Comparison of ENCODE assay signal across 17 cellular contexts in genomic region chr18:33804258-33804657, GRCh38.
DNase-seq lines count a peak whose midpoint lies in the region; ATAC-seq, FAIRE-seq and TF ChIP-seq lines count a peak whose summit lies in the region.
"Had no signal": no experiment of that assay in that cellular context is flagged by ENCODE, and none has a peak within 500 bp of the region (broad histone marks: within the 10 kb centered on the region; RNA-seq: fewer than 3 reads in every experiment).

No MANE protein-coding gene starts in this region.

- H3K36me3 Mint-ChIP-seq in astrocyte (ENCODE audit: low read depth, unreplicated experiment), result no peaks in the 10 kb centered on the region
- no peaks in the 10 kb centered on the region for H3K36me3 Mint-ChIP-seq in activated T-cell treated with anti-CD3 and anti-CD28 coated beads, Interleukin-2, amount 50 U/mL, for 72 hours (ENCODE audit: insufficient read depth in 2 of 2)
- H3K36me3 Mint-ChIP-seq: CD14-positive monocyte had no signal

- no peaks in the 10 kb centered on the region for H4K20me1 ChIP-seq in astrocyte (ENCODE audit: insufficient read depth, low read length)
- H4K20me1 ChIP-seq in hepatocyte (ENCODE audit: insufficient read depth, poor library complexity, severe bottlenecking), result no peaks in the 10 kb centered on the region

- H3K27me3 ChIP-seq in astrocyte (ENCODE audit: insufficient read depth, low read length) (no peaks in the 10 kb centered on the region), hepatocyte (no peaks in the 10 kb centered on the region), aorta (ENCODE audit: control insufficient read depth in 1 of 2, insufficient read depth in 2 of 2, low read length in 1 of 2) (no peaks in the 10 kb centered on the region), H7 (ENCODE audit: control insufficient read depth, insufficient read depth, low read length) (no peaks in the 10 kb centered on the region)
- H3K27me3 ChIP-seq: ovary had no signal

- TF ChIP-seq CTCF in astrocyte (IDR thresholded peaks at IDR 0.05; ENCODE audit: insufficient read depth, low read depth, low read length) (no peak), hepatocyte (IDR thresholded peaks at IDR 0.05; ENCODE audit: poor library complexity) (no peak)

- H3K4me3 Mint-ChIP-seq in astrocyte (ENCODE audit: unreplicated experiment), result no peak overlapping the region
- H3K4me3 Mint-ChIP-seq in activated T-cell treated with anti-CD3 and anti-CD28 coated beads, Interleukin-2, amount 50 U/mL, for 72 hours, result no peak overlapping the region
- H3K4me3 Mint-ChIP-seq: CD14-positive monocyte had no signal

- WGBS in hepatocyte (ENCODE audit: low lambda C conversion rate, missing lambda C conversion rate), result 61% methylated on average over 3 of the region's 3 CpGs
- WGBS in aorta, 2 donors, result 26 to 32% methylated on average over 3 of the region's 3 CpGs

- no peaks in the 10 kb centered on the region for H3K9me2 ChIP-seq in hepatocyte (replicated peaks; ENCODE audit: insufficient read depth)

- no peak for FAIRE-seq in astrocyte (lab: Jason Lieb, UNC)
- FAIRE-seq: H1, TTC549 had no signal

- H3K9me3 ChIP-seq in astrocyte (ENCODE audit: insufficient read depth, low read depth, low read length) (no peaks in the 10 kb centered on the region), hepatocyte (ENCODE audit: low read depth) (no peaks in the 10 kb centered on the region), aorta (ENCODE audit: control insufficient read depth, low read length) (no peaks in the 10 kb centered on the region)
- H3K9me3 ChIP-seq: ovary had no signal

- peak overlapping the region; percentile 89 for H3K27ac Mint-ChIP-seq in astrocyte (ENCODE audit: unreplicated experiment)
- no peak overlapping the region for H3K27ac Mint-ChIP-seq in activated T-cell treated with anti-CD3 and anti-CD28 coated beads, Interleukin-2, amount 50 U/mL, for 72 hours
- H3K27ac Mint-ChIP-seq: CD14-positive monocyte had no signal

- intact Hi-C loops in aorta (cut with DNase I), result no loop called here

- H3K79me2 ChIP-seq in astrocyte (ENCODE audit: insufficient read depth, low read length), result no peaks in the 10 kb centered on the region
- no peaks in the 10 kb centered on the region for H3K79me2 ChIP-seq in hepatocyte

- H3K4me1 Mint-ChIP-seq in astrocyte (ENCODE audit: low read depth, unreplicated experiment), result peaks cover 17% of the 10 kb centered on the region
- no peaks in the 10 kb centered on the region for H3K4me1 Mint-ChIP-seq in activated T-cell treated with anti-CD3 and anti-CD28 coated beads, Interleukin-2, amount 50 U/mL, for 72 hours (ENCODE audit: low read depth)
- H3K4me1 Mint-ChIP-seq: CD14-positive monocyte had no signal

- H3K36me3 ChIP-seq in astrocyte (ENCODE audit: insufficient read depth, low read length) (no peaks in the 10 kb centered on the region), hepatocyte (replicated peaks; ENCODE audit: insufficient read depth, low read depth) (no peaks in the 10 kb centered on the region), aorta (ENCODE audit: control insufficient read depth in 1 of 2, insufficient read depth in 2 of 2, low read length in 1 of 2) (no peaks in the 10 kb centered on the region), H7 (replicated peaks; ENCODE audit: control insufficient read depth, insufficient read depth, low read length) (no peaks in the 10 kb centered on the region)
- H3K36me3 ChIP-seq: ovary had no signal

- H3K27me3 Mint-ChIP-seq in astrocyte (ENCODE audit: low read depth, unreplicated experiment), result no peaks in the 10 kb centered on the region
- H3K27me3 Mint-ChIP-seq in activated T-cell treated with anti-CD3 and anti-CD28 coated beads, Interleukin-2, amount 50 U/mL, for 72 hours (ENCODE audit: low read depth), result no peaks in the 10 kb centered on the region

- no peak for ATAC-seq in activated T-cell treated with anti-CD3 and anti-CD28 coated beads, Interleukin-2, amount 50 U/mL, for 72 hours (replicated peaks in 1 of 2)
- no peak for ATAC-seq in aorta (ENCODE audit: low FRiP score)
- ATAC-seq: Panc1 had no signal

- no peaks in the 10 kb centered on the region for H3K9me3 Mint-ChIP-seq in astrocyte (ENCODE audit: unreplicated experiment)
- H3K9me3 Mint-ChIP-seq in activated T-cell treated with anti-CD3 and anti-CD28 coated beads, Interleukin-2, amount 50 U/mL, for 72 hours, result peaks cover 0 to 3% of the 10 kb centered on the region in 2 donors

- no peak overlapping the region for H3K9ac ChIP-seq in astrocyte (ENCODE audit: low read length)

- DNase-seq in DMS79 (lab: John Stamatoyannopoulos, UW), result peak; percentile 84
- DNase-seq in M059J (ENCODE audit: low read depth), result peak; percentile 10
- peak; percentile 66 for DNase-seq in astrocyte (ENCODE audit: low read depth)
- DNase-seq in hepatocyte (ENCODE audit: low spot score), result peak; percentile 11
- DNase-seq in activated T-cell treated with anti-CD3 and anti-CD28 coated beads, Interleukin-2, amount 50 U/mL, for 72 hours, result no peak
- DNase-seq in aorta, result no peak
- DNase-seq in H7, result no peak
- DNase-seq in activated CD4-positive, alpha-beta T cell treated with anti-CD3 and anti-CD28 coated beads for 48 hours, result no peak
- DNase-seq: activated CD8-positive, alpha-beta memory T cell treated with anti-CD3 and anti-CD28 coated beads, Interleukin-2, amount 50 U/mL, for 48 hours; caudate nucleus; Kasumi-1; ovary had no signal

- H3K27ac ChIP-seq in astrocyte (ENCODE audit: low read depth, low read length), result no peak overlapping the region
- H3K27ac ChIP-seq in hepatocyte, result no peak overlapping the region
- no peak overlapping the region for H3K27ac ChIP-seq in aorta (ENCODE audit: low read depth in 1 of 2, low read length in 2 of 2)
- H3K27ac ChIP-seq: ovary had no signal

- H3K4me2 ChIP-seq in astrocyte (ENCODE audit: low read length) (no peak overlapping the region), hepatocyte (no peak overlapping the region)

- H3K4me1 ChIP-seq in astrocyte (ENCODE audit: insufficient read depth, low read length), result no peaks in the 10 kb centered on the region
- H3K4me1 ChIP-seq in hepatocyte (ENCODE audit: insufficient read depth), result no peaks in the 10 kb centered on the region
- H3K4me1 ChIP-seq in aorta (ENCODE audit: control insufficient read depth in 1 of 2, insufficient read depth in 2 of 2, low read length in 2 of 2), result no peaks in the 10 kb centered on the region

- H3K4me3 ChIP-seq in astrocyte (ENCODE audit: insufficient read depth, low read depth, low read length) (no peak overlapping the region), hepatocyte (no peak overlapping the region), aorta (ENCODE audit: low read length in 2 of 2) (no peak overlapping the region), H7 (ENCODE audit: insufficient read depth, low read depth, low read length) (no peak overlapping the region)
- H3K4me3 ChIP-seq: lung, ovary had no signal

- no peak overlapping the region for H2AFZ ChIP-seq in astrocyte (ENCODE audit: low read depth, low read length)
- H2AFZ ChIP-seq in hepatocyte, result no peak overlapping the region

Comparison
In these comparisons a context has a peak if more than half of its experiments do, and no peak if none do; other contexts are left out.
1. DNase-seq: peak in DMS79 (single experiment), M059J (single experiment), astrocyte (single experiment) and hepatocyte (single experiment); none in activated T-cell treated with anti-CD3 and anti-CD28 coated beads, Interleukin-2, amount 50 U/mL, for 72 hours (0 of 2), aorta (0 of 2), H7 (single experiment) and activated CD4-positive, alpha-beta T cell treated with anti-CD3 and anti-CD28 coated beads for 48 hours (single experiment).